ENCODE assay signal across 8 cellular contexts in the genomic region with DNA sequence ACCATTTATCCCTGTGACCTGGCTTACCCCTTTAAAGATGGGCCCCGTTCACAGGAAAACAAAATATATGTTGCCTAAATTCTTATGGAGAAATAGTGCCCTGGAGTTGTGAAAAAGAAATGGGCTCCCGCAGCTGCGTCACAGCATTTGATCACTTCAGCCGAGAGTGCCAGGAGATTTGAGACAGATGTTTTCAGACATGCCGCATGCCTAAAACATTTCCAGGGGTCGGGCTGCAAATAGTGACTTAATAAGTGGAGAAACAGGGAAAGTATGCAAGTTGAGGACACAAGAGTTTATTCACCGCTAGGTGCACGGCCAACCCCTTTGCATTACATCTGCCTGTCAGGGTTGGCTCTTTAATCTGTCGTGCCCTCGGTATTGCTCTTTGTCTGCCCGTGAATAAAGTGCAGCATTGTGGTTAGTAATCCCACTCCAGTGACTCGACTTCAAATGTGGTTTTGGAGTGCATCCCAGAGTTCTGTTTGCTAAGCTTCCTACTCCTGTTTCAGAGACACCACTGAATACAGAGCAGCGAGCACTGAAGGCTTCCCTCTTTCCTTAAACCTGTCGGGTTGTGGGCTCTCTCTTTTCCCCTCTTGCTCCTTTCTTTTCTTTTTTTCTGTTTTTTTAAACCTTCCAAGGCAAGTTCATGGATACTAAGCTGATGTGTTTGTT.
DNase-seq lines count a peak whose midpoint lies in the region; ATAC-seq and TF ChIP-seq lines count a peak whose summit lies in the region.

No MANE protein-coding gene starts in this region.

- peaks cover 9 to 34% (median 15%) of the 10 kb centered on the region in 4 donors for H3K4me1 ChIP-seq in stomach

- H3K27ac ChIP-seq in stomach: peak overlapping the region; percentile 59 to 87 (median 79)

- H3K27me3 ChIP-seq in stomach: no peaks in the 10 kb centered on the region

- no peaks in the 10 kb centered on the region for H3K36me3 ChIP-seq in stomach

- no peak for ATAC-seq in HG02798 (IDR thresholded peaks at IDR 0.05; ENCODE audit: poor library complexity, unreplicated experiment)

- no peaks in the 10 kb centered on the region for H3K9me3 ChIP-seq in stomach

- peak overlapping the region; percentile 28 to 43 (median 42) for H3K4me3 ChIP-seq in stomach

- no peak for TF ChIP-seq EP300 in stomach (IDR thresholded peaks at IDR 0.05)

- peak; percentile 26 for DNase-seq in MV-4-11 (lab: John Stamatoyannopoulos, UW)
- peak in 42 of 58 donors; percentile 3 to 67 (median 28) for DNase-seq in anterior cingulate cortex (lab: John Stamatoyannopoulos, UW)
- peak; percentile 99 for DNase-seq in iris pigment epithelial cell (ENCODE audit: low read depth)
- DNase-seq in stomach: peak; percentile 28
- DNase-seq in effector CD4-positive, alpha-beta T cell: no peak
- no peak for DNase-seq in NCI-H1930 (lab: John Stamatoyannopoulos, UW)
- DNase-seq in NCI-H526 (lab: John Stamatoyannopoulos, UW): no peak

- TF ChIP-seq CTCF in stomach (IDR thresholded peaks at IDR 0.05): no peak

- WGBS in stomach, 5 donors: 16 to 36% (median 23%) methylated on average over 14 of the region's 14 CpGs

- no peak for TF ChIP-seq POLR2A in stomach (IDR thresholded peaks at IDR 0.05)

- intact Hi-C loops in stomach (cut with DNase I; ENCODE audit: low total_unique reads): no loop called here

Comparison
In these comparisons a context has a peak if more than half of its experiments do, and no peak if none do; other contexts are left out.
1. DNase-seq: peak in MV-4-11 (single experiment), anterior cingulate cortex (42 of 58), iris pigment epithelial cell (single experiment) and stomach (single experiment); none in effector CD4-positive, alpha-beta T cell (single experiment), NCI-H1930 (0 of 2) and NCI-H526 (0 of 2).